In genomic region chr3:60323651-60324050, GRCh38 we compare ENCODE assay signal across 1 cellular context.
TF ChIP-seq lines count a peak whose summit lies in the region.

No MANE protein-coding gene starts in this region.

TF ChIP-seq in K562, 482 proteins besides CTCF, POLR2A, EP300 and RAD21 (continued from another document):
- TF ChIP-seq ZBTB40 (IDR thresholded peaks at IDR 0.05) (no peak), ZBTB40 (CRISPR knock-in tag; IDR thresholded peaks at IDR 0.05) (no peak), TEAD2 (tag; IDR thresholded peaks at IDR 0.05) (no peak), PCBP1 (IDR thresholded peaks at IDR 0.05; ENCODE audit: low read depth, low read length, poor library complexity, severe bottlenecking) (no peak), ZNF778 (CRISPR knock-in tag; IDR thresholded peaks at IDR 0.05) (no peak), SP2 (IDR thresholded peaks at IDR 0.05; ENCODE audit: extremely low read depth, low read depth, low read length, poor library complexity, severe bottlenecking) (no peak), POLR3A (IDR thresholded peaks at IDR 0.05; ENCODE audit: borderline replicate concordance, extremely low read depth, insufficient read depth, insufficient read length) (no peak), FOXK1 (CRISPR knock-in tag; IDR thresholded peaks at IDR 0.05; ENCODE audit: borderline replicate concordance) (no peak), BCL6 (CRISPR knock-in tag; IDR thresholded peaks at IDR 0.05) (no peak), RBBP5 (IDR thresholded peaks at IDR 0.05; ENCODE audit: borderline replicate concordance, insufficient read depth, low read length, poor library complexity, severe bottlenecking) (no peak), NFXL1 (CRISPR knock-in tag; IDR thresholded peaks at IDR 0.05) (no peak), ZNF174 (CRISPR knock-in tag; IDR thresholded peaks at IDR 0.05) (no peak), HIVEP1 (CRISPR knock-in tag; IDR thresholded peaks at IDR 0.05) (no peak), ZNF134 (CRISPR knock-in tag; conservative IDR thresholded peaks at IDR 0.05) (no peak)
